ENCODE assay signal across 16 cellular contexts in the genomic region with DNA sequence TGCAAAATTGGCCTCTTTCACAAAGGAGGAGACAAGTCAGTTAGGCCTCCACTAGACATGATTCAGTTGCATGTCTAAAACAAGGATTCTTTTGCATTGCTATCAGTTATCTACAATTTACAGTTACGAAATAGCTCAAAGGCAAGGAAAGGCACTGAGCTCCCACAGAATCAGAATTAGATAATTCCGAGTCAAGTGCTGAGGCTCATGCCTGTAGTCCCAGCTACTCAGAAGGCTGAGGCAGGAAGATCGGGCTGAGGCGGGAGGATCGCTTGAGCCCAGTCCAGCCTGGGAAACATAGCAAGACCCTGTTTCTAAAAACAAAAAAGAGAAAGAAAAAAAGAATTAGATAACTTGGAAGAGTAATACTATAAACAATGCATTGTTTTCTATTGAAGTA. TPM values are rescaled to one million over a fixed set of nuclear protein-coding genes. Genes with fewer than 3 reads are reported as not detected.
DNase-seq lines count a peak whose midpoint lies in the region; ATAC-seq and TF ChIP-seq lines count a peak whose summit lies in the region.
"Had no signal": no experiment of that assay in that cellular context is flagged by ENCODE, and none has a peak within 500 bp of the region (broad histone marks: within the 10 kb centered on the region; RNA-seq: fewer than 3 reads in every experiment).

No MANE protein-coding gene starts in this region.

- peak overlapping the region; percentile 33 for H3K27ac Mint-ChIP-seq in central memory CD8-positive, alpha-beta T cell (ENCODE audit: low read depth)
- no peak overlapping the region for H3K27ac Mint-ChIP-seq in Calu3 (ENCODE audit: unreplicated experiment)

- H3K27me3 ChIP-seq in left ventricle myocardium inferior (ENCODE audit: low read depth) (no peaks in the 10 kb centered on the region), mesenchymal stem cell (ENCODE audit: control insufficient read depth in 1 of 2, insufficient read depth in 1 of 2, low read length in 2 of 2) (peaks cover 6 to 23% of the 10 kb centered on the region in 2 experiments), tibial artery (no peaks in the 10 kb centered on the region)
- H3K27me3 ChIP-seq: BLaER1 had no signal

- H3K4me1 Mint-ChIP-seq in central memory CD8-positive, alpha-beta T cell = peaks cover 5% of the 10 kb centered on the region
- no peaks in the 10 kb centered on the region for H3K4me1 Mint-ChIP-seq in Calu3 (ENCODE audit: low read depth, unreplicated experiment)

- no peak overlapping the region for H2BK120ac ChIP-seq in mesenchymal stem cell (ENCODE audit: low read depth, low read length)

- H3K36me3 Mint-ChIP-seq in central memory CD8-positive, alpha-beta T cell (ENCODE audit: insufficient read depth) = peaks cover 4% of the 10 kb centered on the region
- no peaks in the 10 kb centered on the region for H3K36me3 Mint-ChIP-seq in Calu3 (ENCODE audit: insufficient read depth, unreplicated experiment)

- H2BK12ac ChIP-seq in mesenchymal stem cell (ENCODE audit: low read length in 2 of 2) = no peak overlapping the region

- H4K91ac ChIP-seq in mesenchymal stem cell (ENCODE audit: low read length) = no peak overlapping the region

- H3K18ac ChIP-seq in mesenchymal stem cell (ENCODE audit: low read depth in 1 of 2, low read length in 2 of 2) = no peak overlapping the region

- no peak overlapping the region for H3K14ac ChIP-seq in mesenchymal stem cell (ENCODE audit: low read length in 2 of 2)

- no peak overlapping the region for H3K4ac ChIP-seq in mesenchymal stem cell (ENCODE audit: low read depth in 1 of 2, low read length in 2 of 2)

- H3K79me1 ChIP-seq in mesenchymal stem cell (replicated peaks; ENCODE audit: low read length, poor library complexity, severe bottlenecking) = no peaks in the 10 kb centered on the region

- no peak for ATAC-seq in left ventricle myocardium superior
- no peak for ATAC-seq in central memory CD8-positive, alpha-beta T cell (replicated peaks; ENCODE audit: extremely low read depth, poor library complexity, severe bottlenecking)

- TF ChIP-seq CTCF in left ventricle myocardium inferior (IDR thresholded peaks at IDR 0.05; ENCODE audit: borderline replicate concordance) = no peak
- TF ChIP-seq CTCF in Calu3 (IDR thresholded peaks at IDR 0.05; ENCODE audit: unreplicated experiment) = no peak
- no peak for TF ChIP-seq CTCF in tibial artery (IDR thresholded peaks at IDR 0.05)

- WGBS in mesenchymal stem cell = 89% methylated on average over 5 of the region's 5 CpGs

- H3K9ac ChIP-seq in mesenchymal stem cell (ENCODE audit: low read length) = no peak overlapping the region
- H3K9ac ChIP-seq: BLaER1 had no signal

- no peak overlapping the region for H3K4me2 ChIP-seq in mesenchymal stem cell (ENCODE audit: low read length, poor library complexity, severe bottlenecking)
- H3K4me2 ChIP-seq: BLaER1 had no signal

- H2AFZ ChIP-seq in mesenchymal stem cell (ENCODE audit: low read depth, low read length) = no peak overlapping the region

- H3K36me3 ChIP-seq in left ventricle myocardium inferior (no peaks in the 10 kb centered on the region), mesenchymal stem cell (ENCODE audit: control insufficient read depth in 1 of 2, insufficient read depth in 2 of 2, low read depth in 1 of 2, low read length in 2 of 2) (no peaks in the 10 kb centered on the region), tibial artery (no peaks in the 10 kb centered on the region)
- H3K36me3 ChIP-seq: BLaER1 had no signal

- H3K4me3 ChIP-seq in left ventricle myocardium inferior (no peak overlapping the region), mesenchymal stem cell (ENCODE audit: insufficient read depth in 1 of 2, low read depth in 1 of 2, low read length in 2 of 2) (no peak overlapping the region), tibial artery (no peak overlapping the region)
- H3K4me3 ChIP-seq: BLaER1 had no signal

- DNase-seq in left ventricle myocardium inferior (no peak), left ventricle myocardium superior (no peak), mesenchymal stem cell (peak; percentile 31), Calu3 (no peak), pons (ENCODE audit: low spot score) (no peak), tibial artery (no peak)
- no peak for DNase-seq in central memory CD8-positive, alpha-beta T cell (ENCODE audit: low spot score in 2 of 2)
- DNase-seq: 8988T; AML-193; Caco-2; CD8-positive, alpha-beta memory T cell; DMS53; GF-D8; GOT3; H9 had no signal

- H3K27me3 Mint-ChIP-seq in central memory CD8-positive, alpha-beta T cell = no peaks in the 10 kb centered on the region
- H3K27me3 Mint-ChIP-seq in Calu3 (ENCODE audit: unreplicated experiment) = peaks cover 56% of the 10 kb centered on the region
- H3K27me3 Mint-ChIP-seq: CD8-positive, alpha-beta memory T cell had no signal

- no peak overlapping the region for H3K23ac ChIP-seq in mesenchymal stem cell (ENCODE audit: low read length in 2 of 2)

- intact Hi-C loops in left ventricle myocardium inferior (cut with micrococcal nuclease) (loop anchor here (10.0 kb wide), 1 partner anchor 192 kb away; no protein-coding TSS in a partner anchor), left ventricle myocardium superior (cut with micrococcal nuclease) (no loop called here), Calu3 (cut with micrococcal nuclease; ENCODE audit: unreplicated experiment) (loop anchor here (5.0 kb wide), 1 partner anchor 150 kb away; no protein-coding TSS in a partner anchor), tibial artery (cut with DNase I; ENCODE audit: low total_unique reads) (no loop called here)

- H3K4me1 ChIP-seq in left ventricle myocardium inferior (peaks cover 7% of the 10 kb centered on the region), mesenchymal stem cell (ENCODE audit: control insufficient read depth, insufficient read depth, low read depth, low read length) (no peaks in the 10 kb centered on the region), tibial artery (peaks cover 0 to 5% (median 0%) of the 10 kb centered on the region in 4 donors)
- H3K4me1 ChIP-seq: BLaER1 had no signal

- CTCF ChIA-PET in Calu3 (lab: Charles Lee) = no interaction called here

- no TSS peak for BruUV-seq in Calu3 (replicated peaks; lab: Mats Ljungman, UMichigan)

- no peaks in the 10 kb centered on the region for H3K9me3 Mint-ChIP-seq in central memory CD8-positive, alpha-beta T cell
- no peaks in the 10 kb centered on the region for H3K9me3 Mint-ChIP-seq in Calu3 (ENCODE audit: low read depth, unreplicated experiment)
- H3K9me3 Mint-ChIP-seq: CD8-positive, alpha-beta memory T cell; H9 had no signal

- H3K27ac ChIP-seq in left ventricle myocardium inferior (replicated peaks) = peak overlapping the region; percentile 66
- H3K27ac ChIP-seq in mesenchymal stem cell (ENCODE audit: low read length, poor library complexity, severe bottlenecking) = no peak overlapping the region
- no peak overlapping the region for H3K27ac ChIP-seq in tibial artery
- H3K27ac ChIP-seq: BLaER1 had no signal

- H3K9me3 ChIP-seq in left ventricle myocardium inferior (replicated peaks) = no peaks in the 10 kb centered on the region
- no peaks in the 10 kb centered on the region for H3K9me3 ChIP-seq in mesenchymal stem cell (ENCODE audit: control insufficient read depth, low read length)
- H3K9me3 ChIP-seq in tibial artery = no peaks in the 10 kb centered on the region
- H3K9me3 ChIP-seq: BLaER1, Caco-2 had no signal

- no peak overlapping the region for H4K8ac ChIP-seq in mesenchymal stem cell (ENCODE audit: low read length)

- H3K4me3 Mint-ChIP-seq in central memory CD8-positive, alpha-beta T cell = no peak overlapping the region
- no peak overlapping the region for H3K4me3 Mint-ChIP-seq in Calu3 (ENCODE audit: low read depth, unreplicated experiment)
- H3K4me3 Mint-ChIP-seq: CD8-positive, alpha-beta memory T cell; H9 had no signal

- H2BK15ac ChIP-seq in mesenchymal stem cell (ENCODE audit: low read depth, poor library complexity, severe bottlenecking) = no peak overlapping the region

- no peak overlapping the region for H2AK5ac ChIP-seq in mesenchymal stem cell (ENCODE audit: low read length, severe bottlenecking)

- H2BK5ac ChIP-seq in mesenchymal stem cell (ENCODE audit: low read depth, low read length, poor library complexity, severe bottlenecking) = no peak overlapping the region

RNA-seq across cellular contexts. Expression of a gene that starts 12.3 kb away (rescaled TPM):
- total RNA-seq in left ventricle myocardium inferior (237 TPM), left ventricle myocardium superior (225 TPM), Calu3 (2022) (164 and 166 TPM in 2 replicates)
- polyA plus RNA-seq in mesenchymal stem cell (2013, experiment 1 of 2) = 522 TPM
- 530 TPM for polyA plus RNA-seq in mesenchymal stem cell (2013, experiment 2 of 2)

Comparison
In these comparisons a context has a peak if more than half of its experiments do, and no peak if none do; other contexts are left out.
1. intact Hi-C loops: an anchor here in left ventricle myocardium inferior (10.0 kb wide) and Calu3 (5.0 kb wide); none called in left ventricle myocardium superior and tibial artery.